ENCODE assay signal across 8 cellular contexts in the genomic region with DNA sequence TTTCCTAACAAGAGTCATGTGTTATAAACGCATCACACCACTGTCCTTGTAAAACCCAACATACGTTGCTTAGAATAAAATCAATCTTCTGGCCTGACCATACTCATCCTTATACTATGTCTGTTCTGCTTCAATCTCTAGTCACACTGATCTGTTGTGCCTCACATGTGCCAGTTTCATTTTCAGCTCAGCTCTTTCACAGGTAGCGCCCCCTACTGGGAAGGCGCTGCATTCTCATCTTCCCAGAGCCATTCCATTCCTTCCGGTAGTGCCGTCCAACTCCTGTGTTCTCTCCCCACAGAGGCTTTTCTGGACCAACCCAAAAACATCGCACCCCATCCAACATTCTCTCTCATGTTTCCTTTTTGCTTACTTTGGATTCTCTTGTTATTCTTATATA. TPM values are rescaled to one million over a fixed set of nuclear protein-coding genes. Genes with fewer than 3 reads are reported as not detected.
DNase-seq lines count a peak whose midpoint lies in the region; ATAC-seq and TF ChIP-seq lines count a peak whose summit lies in the region.

No MANE protein-coding gene starts in this region.

- H3K4me3 Mint-ChIP-seq in activated naive CD4-positive, alpha-beta T cell treated with anti-CD3 and anti-CD28 coated beads, Interleukin-2, amount 10 ng/mL, durations not matched to agents 7 days and 5 days, result no peak overlapping the region
- H3K4me3 Mint-ChIP-seq in stimulated activated memory B cell treated with anti-CD40 and anti-IgM and Interleukin-4, amounts not matched to agents 10 μg/mL and 1 μg/mL and 100 μg/mL, for 72 hours, result no peak overlapping the region

- peak; percentile 92 for ATAC-seq in GM18502 (IDR thresholded peaks at IDR 0.05; ENCODE audit: poor library complexity, unreplicated experiment)
- peak; percentile 75 for ATAC-seq in HG02588 (IDR thresholded peaks at IDR 0.05; ENCODE audit: unreplicated experiment)
- peak; percentile 55 to 86 (median 76) for ATAC-seq in right lobe of liver
- peak; percentile 75 for ATAC-seq in stimulated activated memory B cell treated with anti-CD40 and anti-IgM and Interleukin-4, amounts not matched to agents 10 μg/mL and 1 μg/mL and 100 μg/mL, for 72 hours

- no peaks in the 10 kb centered on the region for H3K27me3 Mint-ChIP-seq in activated naive CD4-positive, alpha-beta T cell treated with anti-CD3 and anti-CD28 coated beads, Interleukin-2, amount 10 ng/mL, durations not matched to agents 7 days and 5 days
- H3K27me3 Mint-ChIP-seq in stimulated activated memory B cell treated with anti-CD40 and anti-IgM and Interleukin-4, amounts not matched to agents 10 μg/mL and 1 μg/mL and 100 μg/mL, for 72 hours, result no peaks in the 10 kb centered on the region

- H3K4me1 Mint-ChIP-seq in activated naive CD4-positive, alpha-beta T cell treated with anti-CD3 and anti-CD28 coated beads, Interleukin-2, amount 10 ng/mL, durations not matched to agents 7 days and 5 days, result peaks cover 12% of the 10 kb centered on the region
- H3K4me1 Mint-ChIP-seq in stimulated activated memory B cell treated with anti-CD40 and anti-IgM and Interleukin-4, amounts not matched to agents 10 μg/mL and 1 μg/mL and 100 μg/mL, for 72 hours, result peaks cover 9% of the 10 kb centered on the region

- no peaks in the 10 kb centered on the region for H3K4me1 ChIP-seq in Peyer's patch
- H3K4me1 ChIP-seq in right lobe of liver, result peaks cover 0 to 4% (median 0%) of the 10 kb centered on the region in 4 donors

- intact Hi-C loops in right lobe of liver (cut with DNase I), result no loop called here

- TF ChIP-seq CTCF in Peyer's patch (IDR thresholded peaks at IDR 0.05) (peak; percentile 54 to 74 (median 64)), right lobe of liver (IDR thresholded peaks at IDR 0.05) (peak; percentile 36 to 77 (median 50))

- WGBS in right lobe of liver (ENCODE audit: insufficient coverage, low coverage, low lambda C conversion rate, missing lambda C conversion rate), result 65% methylated on average over 7 of the region's 7 CpGs

- no peaks in the 10 kb centered on the region for H3K9me3 ChIP-seq in Peyer's patch
- no peaks in the 10 kb centered on the region for H3K9me3 ChIP-seq in right lobe of liver

- H3K36me3 Mint-ChIP-seq in activated naive CD4-positive, alpha-beta T cell treated with anti-CD3 and anti-CD28 coated beads, Interleukin-2, amount 10 ng/mL, durations not matched to agents 7 days and 5 days, result no peaks in the 10 kb centered on the region
- no peaks in the 10 kb centered on the region for H3K36me3 Mint-ChIP-seq in stimulated activated memory B cell treated with anti-CD40 and anti-IgM and Interleukin-4, amounts not matched to agents 10 μg/mL and 1 μg/mL and 100 μg/mL, for 72 hours

- peak; percentile 36 to 80 (median 51) for DNase-seq in Peyer's patch
- DNase-seq in activated naive CD4-positive, alpha-beta T cell treated with anti-CD3 and anti-CD28 coated beads, Interleukin-2, amount 10 ng/mL, durations not matched to agents 7 days and 5 days, result peak; percentile 59
- no peak for DNase-seq in right lobe of liver
- no peak for DNase-seq in NOMO-1 (lab: John Stamatoyannopoulos, UW; ENCODE audit: unreplicated experiment in 2 of 2)
- no peak for DNase-seq in NCI-H146 (lab: John Stamatoyannopoulos, UW)

- TF ChIP-seq POLR2A in Peyer's patch (IDR thresholded peaks at IDR 0.05), result no peak
- TF ChIP-seq POLR2A in right lobe of liver (IDR thresholded peaks at IDR 0.05), result no peak

- CTCF ChIA-PET in activated naive CD4-positive, alpha-beta T cell treated with anti-CD3 and anti-CD28 coated beads, Interleukin-2, amount 10 ng/mL, durations not matched to agents 7 days and 5 days (lab: Charles Lee), result interaction anchor here (0.9 to 1.2 kb wide), 2 partner anchors 14 to 33 kb away, joined by 3 read pairs; no protein-coding TSS in a partner anchor

- no peaks in the 10 kb centered on the region for H3K9me3 Mint-ChIP-seq in activated naive CD4-positive, alpha-beta T cell treated with anti-CD3 and anti-CD28 coated beads, Interleukin-2, amount 10 ng/mL, durations not matched to agents 7 days and 5 days
- H3K9me3 Mint-ChIP-seq in stimulated activated memory B cell treated with anti-CD40 and anti-IgM and Interleukin-4, amounts not matched to agents 10 μg/mL and 1 μg/mL and 100 μg/mL, for 72 hours, result no peaks in the 10 kb centered on the region

- no peaks in the 10 kb centered on the region for H3K36me3 ChIP-seq in Peyer's patch
- no peaks in the 10 kb centered on the region for H3K36me3 ChIP-seq in right lobe of liver

- H3K27me3 ChIP-seq in Peyer's patch, result no peaks in the 10 kb centered on the region
- no peaks in the 10 kb centered on the region for H3K27me3 ChIP-seq in right lobe of liver

- H3K4me3 ChIP-seq in Peyer's patch, result no peak overlapping the region
- H3K4me3 ChIP-seq in right lobe of liver, result no peak overlapping the region

- no peak overlapping the region for H3K27ac ChIP-seq in Peyer's patch
- no peak overlapping the region for H3K27ac ChIP-seq in right lobe of liver

- H3K27ac Mint-ChIP-seq in activated naive CD4-positive, alpha-beta T cell treated with anti-CD3 and anti-CD28 coated beads, Interleukin-2, amount 10 ng/mL, durations not matched to agents 7 days and 5 days, result no peak overlapping the region
- H3K27ac Mint-ChIP-seq in stimulated activated memory B cell treated with anti-CD40 and anti-IgM and Interleukin-4, amounts not matched to agents 10 μg/mL and 1 μg/mL and 100 μg/mL, for 72 hours, result peak overlapping the region; percentile 20

RNA-seq across cellular contexts. Expression of gene CASP5, which starts 22.2 kb away (rescaled TPM):
- total RNA-seq in Peyer's patch (10 to 100 TPM; 10.5 to 27.5 (median 16.9) TPM), right lobe of liver (under 1 TPM in 3 of 6 experiments, not detected in 3; 0.27 to 0.50 (median 0.35) TPM)

RNA-seq across cellular contexts. Expression of gene CASP4, which starts 32.4 kb away (rescaled TPM):
- total RNA-seq in Peyer's patch, result 100 to 1,000 TPM; 108 to 136 (median 123) TPM
- total RNA-seq in right lobe of liver, result 100 to 1,000 TPM in 3 of 6 experiments, 10 to 100 TPM in 3; 16.2 to 126 (median 74.8) TPM

RNA-seq across cellular contexts. Expression of gene CASP1, which starts 34.1 kb away (rescaled TPM):
- total RNA-seq in Peyer's patch, result 100 to 1,000 TPM in 1 of 4 donors, 10 to 100 TPM in 3; 42.0 to 146 (median 93.6) TPM
- 10 to 100 TPM in 2 of 6 experiments, 1 to 10 TPM in 4; 3.7 to 19.2 (median 6.5) TPM for total RNA-seq in right lobe of liver

RNA-seq across cellular contexts. Expression of gene CARD16, which starts 44.3 kb away (rescaled TPM):
- 10 to 100 TPM in 3 of 4 donors, 1 to 10 TPM in 1; 9.2 to 43.3 (median 24.7) TPM for total RNA-seq in Peyer's patch
- 10 to 100 TPM in 2 of 6 experiments, 1 to 10 TPM in 4; 1.8 to 12.8 (median 7.1) TPM for total RNA-seq in right lobe of liver

Comparison
In these comparisons a context has a peak if more than half of its experiments do, and no peak if none do; other contexts are left out.
1. DNase-seq: peak in Peyer's patch (3 of 3) and activated naive CD4-positive, alpha-beta T cell treated with anti-CD3 and anti-CD28 coated beads, Interleukin-2, amount 10 ng/mL, durations not matched to agents 7 days and 5 days (single experiment); none in right lobe of liver (0 of 3), NOMO-1 (0 of 2) and NCI-H146 (single experiment).
2. RNA of gene CASP5, which starts 22.2 kb away (total RNA-seq): 10.5 to 27.5 TPM in Peyer's patch; 0.27 to 0.50 TPM in right lobe of liver; every median in the first group is over 4 times any median in the second.
3. Peak in every context shown above with its lines, with median percentiles within 50 percentile points of each other: ATAC-seq.